2 cellular contexts compared by ENCODE assay signal in genomic region chr2:107107351-107107750, GRCh38.
TF ChIP-seq lines count a peak whose summit lies in the region.

No MANE protein-coding gene starts in this region.

TF ChIP-seq in SK-N-SH, 30 proteins besides CTCF, POLR2A, EP300 and RAD21 (continued from another document):
- TF ChIP-seq USF2 (IDR thresholded peaks at IDR 0.05; ENCODE audit: borderline replicate concordance, low read depth, low read length) (no peak), TAF1 (IDR thresholded peaks at IDR 0.05; ENCODE audit: borderline replicate concordance, low read depth, low read length) (no peak), GATA2 (CRISPR knock-in tag; IDR thresholded peaks at IDR 0.05) (no peak), FOXM1 (IDR thresholded peaks at IDR 0.05; ENCODE audit: low read depth) (no peak), MEF2A (IDR thresholded peaks at IDR 0.05; ENCODE audit: borderline replicate concordance, low read depth) (no peak), POLR2AphosphoS5 (IDR thresholded peaks at IDR 0.05; ENCODE audit: low read depth, low read length) (no peak), GABPA (IDR thresholded peaks at IDR 0.05; ENCODE audit: low read depth) (no peak), TCF12 (IDR thresholded peaks at IDR 0.05) (no peak), JUND (IDR thresholded peaks at IDR 0.05) (no peak), NRF1 (IDR thresholded peaks at IDR 0.05; ENCODE audit: low read depth, low read length) (no peak), RFX5 (IDR thresholded peaks at IDR 0.05; ENCODE audit: low read length) (no peak), FOXJ3 (CRISPR knock-in tag; IDR thresholded peaks at IDR 0.05) (no peak), ELF1 (IDR thresholded peaks at IDR 0.05) (no peak), TEAD4 (IDR thresholded peaks at IDR 0.05; ENCODE audit: borderline replicate concordance, insufficient read depth) (no peak), CHD2 (IDR thresholded peaks at IDR 0.05; ENCODE audit: low read length, partially characterized antibody) (no peak)
- TF ChIP-seq, protein P1, sequence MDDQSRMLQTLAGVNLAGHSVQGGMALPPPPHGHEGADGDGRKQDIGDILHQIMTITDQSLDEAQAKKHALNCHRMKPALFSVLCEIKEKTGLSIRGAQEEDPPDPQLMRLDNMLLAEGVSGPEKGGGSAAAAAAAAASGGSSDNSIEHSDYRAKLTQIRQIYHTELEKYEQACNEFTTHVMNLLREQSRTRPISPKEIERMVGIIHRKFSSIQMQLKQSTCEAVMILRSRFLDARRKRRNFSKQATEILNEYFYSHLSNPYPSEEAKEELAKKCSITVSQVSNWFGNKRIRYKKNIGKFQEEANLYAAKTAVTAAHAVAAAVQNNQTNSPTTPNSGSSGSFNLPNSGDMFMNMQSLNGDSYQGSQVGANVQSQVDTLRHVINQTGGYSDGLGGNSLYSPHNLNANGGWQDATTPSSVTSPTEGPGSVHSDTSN (IDR thresholded peaks at IDR 0.05): no peak
TF ChIP-seq in SK-N-SH: peak in this region for 0.

TF ChIP-seq in SK-N-SH treated with all-trans-retinoic acid at 6 μM for 48 hours, 23 proteins besides CTCF, POLR2A, EP300 and RAD21 (continued from another document):
- no peak for TF ChIP-seq CREB5 (CRISPR knock-in tag; IDR thresholded peaks at IDR 0.05; ENCODE audit: low read depth)
TF ChIP-seq in SK-N-SH treated with all-trans-retinoic acid at 6 μM for 48 hours: peak in this region for 0.
